ENCODE assay signal across 17 cellular contexts in genomic region chr3:103711670-103712069, GRCh38.
"Had no signal": no experiment of that assay in that cellular context is flagged by ENCODE, and none has a peak within 500 bp of the region (broad histone marks: within the 10 kb centered on the region; RNA-seq: fewer than 3 reads in every experiment).

No MANE protein-coding gene starts in this region.

- H3K36me3 ChIP-seq: Peyer's patch had no signal

- H3K4me2 ChIP-seq: PC-9 had no signal

- H3K27me3 ChIP-seq: Peyer's patch had no signal

- ATAC-seq: T-cell had no signal

- H3K4me1 ChIP-seq: Peyer's patch had no signal

- H3K27ac ChIP-seq: PC-9, Peyer's patch had no signal

- DNase-seq: KBM-7; MV-4-11; NCI-H1048; NCI-H1105; NCI-H1417; NCI-H1694 treated with DMSO at 0.1 percent for 48 hours; NCI-H1930; NCI-H2081; NCI-H2107; NCI-H2227 treated with DMSO at 0.1 percent for 48 hours; NCI-H524; NCI-H526 treated with DMSO at 0.1 percent for 48 hours; NK-92 treated with Interleukin-12 subunit alpha and Interleukin-12 subunit beta, amount 100 ng/mL, for 24 hours; PC-9; Peyer's patch; SHP77; T-cell had no signal

- H3K4me3 ChIP-seq: PC-9, Peyer's patch had no signal

- H2AFZ ChIP-seq: PC-9 had no signal

- H3K9me3 ChIP-seq: Peyer's patch had no signal
